ENCODE assay signal across 12 cellular contexts in genomic region chr20:37518606-37519507, GRCh38. TPM values are rescaled to one million over a fixed set of nuclear protein-coding genes. Genes with fewer than 3 reads are reported as not detected.
DNase-seq lines count a peak whose midpoint lies in the region; ATAC-seq and TF ChIP-seq lines count a peak whose summit lies in the region.
"Had no signal": no experiment of that assay in that cellular context is flagged by ENCODE, and none has a peak within 500 bp of the region (broad histone marks: within the 10 kb centered on the region; RNA-seq: fewer than 3 reads in every experiment).

No MANE protein-coding gene starts in this region.

- TF ChIP-seq POLR2A in sigmoid colon (IDR thresholded peaks at IDR 0.05): no peak

- H3F3A ChIP-seq in MM.1S (ENCODE audit: insufficient read depth, low read length): no peaks in the 10 kb centered on the region

- H3K36me3 ChIP-seq in RWPE2 (ENCODE audit: low read depth): peaks cover 91% of the 10 kb centered on the region
- peaks cover 30% of the 10 kb centered on the region for H3K36me3 ChIP-seq in right atrium auricular region
- peaks cover 0 to 17% (median 5%) of the 10 kb centered on the region in 4 donors for H3K36me3 ChIP-seq in sigmoid colon
- no peaks in the 10 kb centered on the region for H3K36me3 ChIP-seq in MM.1S (replicated peaks; ENCODE audit: insufficient read depth, low read length)

- TF ChIP-seq EP300 in sigmoid colon (IDR thresholded peaks at IDR 0.05): no peak

- in situ Hi-C loops in GM13976 (cut with MboI; ENCODE audit: low sequenced_read_pairs, unreplicated experiment): loop anchor here (10.0 kb wide), 1 partner anchor 114 kb away; no protein-coding TSS in a partner anchor

- H3K9me3 ChIP-seq in RWPE2 (ENCODE audit: severe bottlenecking): no peaks in the 10 kb centered on the region
- H3K9me3 ChIP-seq in right atrium auricular region: no peaks in the 10 kb centered on the region
- H3K9me3 ChIP-seq in sigmoid colon: no peaks in the 10 kb centered on the region
- H3K9me3 ChIP-seq in MM.1S (replicated peaks; ENCODE audit: insufficient read depth, low read length): no peaks in the 10 kb centered on the region

- H3K9ac ChIP-seq in MM.1S (ENCODE audit: low read length): no peak overlapping the region
- H3K9ac ChIP-seq: KMS-11 had no signal

- 86 to 87% methylated on average over 30 of the region's 30 CpGs for WGBS in sigmoid colon, 2 donors

- POLR2A ChIA-PET in HEK293T (lab: Yijun Ruan, JAX): interaction anchor here (0.9 to 1.0 kb wide), 2 partner anchors 9 to 15 kb away, joined by 3 read pairs; partner anchors contain the start of gene BLCAP

- TF ChIP-seq CTCF in RWPE2 (IDR thresholded peaks at IDR 0.05; ENCODE audit: poor library complexity, severe bottlenecking) (no peak), right atrium auricular region (IDR thresholded peaks at IDR 0.05) (no peak), sigmoid colon (IDR thresholded peaks at IDR 0.05) (no peak), GM13976 (IDR thresholded peaks at IDR 0.05; ENCODE audit: borderline replicate concordance, control extremely low read depth, extremely low read depth, insufficient read depth, missing control alignments) (no peak), MM.1S (IDR thresholded peaks at IDR 0.05; ENCODE audit: low read length) (no peak)

- H3K27me3 ChIP-seq in RWPE2 (ENCODE audit: insufficient read depth, poor library complexity, severe bottlenecking): no peaks in the 10 kb centered on the region
- no peaks in the 10 kb centered on the region for H3K27me3 ChIP-seq in right atrium auricular region
- no peaks in the 10 kb centered on the region for H3K27me3 ChIP-seq in sigmoid colon
- H3K27me3 ChIP-seq in MM.1S (replicated peaks; ENCODE audit: insufficient read depth, low read length): no peaks in the 10 kb centered on the region
- H3K27me3 ChIP-seq: brain microvascular endothelial cell had no signal

- H3K27ac ChIP-seq in RWPE2 (ENCODE audit: poor library complexity, severe bottlenecking): no peak overlapping the region
- H3K27ac ChIP-seq in right atrium auricular region: peak overlapping the region; percentile 56 to 60
- peak overlapping the region; percentile 72 to 99 (median 97) for H3K27ac ChIP-seq in sigmoid colon
- no peak overlapping the region for H3K27ac ChIP-seq in MM.1S (ENCODE audit: low read length)
- H3K27ac ChIP-seq: brain microvascular endothelial cell, KMS-11, neutrophil had no signal

- ATAC-seq in RWPE2 (ENCODE audit: low read depth): no peak
- no peak for ATAC-seq in HG02870 (IDR thresholded peaks at IDR 0.05; ENCODE audit: unreplicated experiment)
- no peak for ATAC-seq in HG03039 (IDR thresholded peaks at IDR 0.05; ENCODE audit: unreplicated experiment)

- no peak overlapping the region for H2AFZ ChIP-seq in MM.1S (ENCODE audit: low read length)

- H3K4me2 ChIP-seq in MM.1S (ENCODE audit: low read depth, low read length): no peak overlapping the region
- H3K4me2 ChIP-seq: KMS-11 had no signal

- CTCF ChIA-PET in HEK293T (lab: Yijun Ruan, JAX): no interaction called here

- no peaks in the 10 kb centered on the region for H3K9me2 ChIP-seq in MM.1S (replicated peaks; ENCODE audit: insufficient read depth, low read length)

- H3K4me3 ChIP-seq in RWPE2 (ENCODE audit: severe bottlenecking) (no peak overlapping the region), right atrium auricular region (no peak overlapping the region), sigmoid colon (peak overlapping the region in 3 of 4 donors; percentile 1 to 57 (median 54)), MM.1S (ENCODE audit: low read length) (no peak overlapping the region)

- intact Hi-C loops in sigmoid colon (cut with DNase I): no loop called here

- peaks cover 19% of the 10 kb centered on the region for H3K4me1 ChIP-seq in RWPE2 (ENCODE audit: insufficient read depth, poor library complexity, severe bottlenecking)
- H3K4me1 ChIP-seq in right atrium auricular region: peaks cover 0 to 72% of the 10 kb centered on the region in 2 donors
- peaks cover 0 to 87% (median 77%) of the 10 kb centered on the region in 4 donors for H3K4me1 ChIP-seq in sigmoid colon
- no peaks in the 10 kb centered on the region for H3K4me1 ChIP-seq in MM.1S (ENCODE audit: low read length)

- no peaks in the 10 kb centered on the region for H4K20me1 ChIP-seq in MM.1S (ENCODE audit: insufficient read depth, low read length)

- H3K79me2 ChIP-seq in MM.1S (ENCODE audit: low read length): peaks cover 40% of the 10 kb centered on the region

- no peak for DNase-seq in HEK293T (ENCODE audit: extremely low spot score)
- DNase-seq in RWPE2 (ENCODE audit: low spot score): peak; percentile 82
- no peak for DNase-seq in right atrium auricular region (ENCODE audit: low spot score)
- peak; percentile 91 for DNase-seq in sigmoid colon
- DNase-seq in GM13976 (ENCODE audit: low spot score): no peak
- no peak for DNase-seq in MM.1S

TF ChIP-seq in HEK293T, 16 proteins besides CTCF, POLR2A, EP300 and RAD21:
- TF ChIP-seq ZNF384 (IDR thresholded peaks at IDR 0.05) (peak; percentile 83), CTBP1 (IDR thresholded peaks at IDR 0.05; ENCODE audit: borderline replicate concordance) (no peak)

RNA-seq across cellular contexts. Expression of gene NNAT, which starts 2.2 kb away (rescaled TPM):
- total RNA-seq in right atrium auricular region (1 to 10 TPM in 1 of 2 donors, under 1 TPM in 1; 0.78 to 2.6 TPM), sigmoid colon (100 to 1,000 TPM in 2 of 4 donors, 10 to 100 TPM in 2; 82.8 to 125 (median 97.2) TPM)
- 10 to 100 TPM in 1 of 3 donors, 1 to 10 TPM in 1, not detected in 1; 7.8 to 20.8 TPM for polyA plus RNA-seq in sigmoid colon
- total RNA-seq: Daoy had no signal

RNA-seq across cellular contexts. Expression of gene BLCAP, which starts 8.8 kb away (rescaled TPM):
- total RNA-seq in right atrium auricular region (10 to 100 TPM; 66.6 to 78.7 TPM), sigmoid colon (10 to 100 TPM; 53.1 to 68.1 (median 57.1) TPM)
- 10 to 100 TPM; 40.2 to 68.7 (median 56.5) TPM for polyA plus RNA-seq in sigmoid colon

Comparison
In these comparisons a context has a peak if more than half of its experiments do, and no peak if none do; other contexts are left out.
1. DNase-seq: peak in RWPE2 (single experiment) and sigmoid colon (single experiment); none in HEK293T (single experiment), right atrium auricular region (single experiment), GM13976 (single experiment) and MM.1S (single experiment).
2. H3K27ac ChIP-seq: peak in right atrium auricular region (2 of 2) and sigmoid colon (4 of 4); none in RWPE2 (single experiment) and MM.1S (single experiment).
3. H3K4me3 ChIP-seq: peak in sigmoid colon (3 of 4); none in RWPE2 (single experiment), right atrium auricular region (0 of 2) and MM.1S (single experiment).
4. RNA of gene NNAT, which starts 2.2 kb away (total RNA-seq): 82.8 to 125 TPM in sigmoid colon; 0.78 to 2.6 TPM in right atrium auricular region; every median in the first group is over 10 times any median in the second.